1 cellular context compared by ENCODE assay signal in the genomic region with DNA sequence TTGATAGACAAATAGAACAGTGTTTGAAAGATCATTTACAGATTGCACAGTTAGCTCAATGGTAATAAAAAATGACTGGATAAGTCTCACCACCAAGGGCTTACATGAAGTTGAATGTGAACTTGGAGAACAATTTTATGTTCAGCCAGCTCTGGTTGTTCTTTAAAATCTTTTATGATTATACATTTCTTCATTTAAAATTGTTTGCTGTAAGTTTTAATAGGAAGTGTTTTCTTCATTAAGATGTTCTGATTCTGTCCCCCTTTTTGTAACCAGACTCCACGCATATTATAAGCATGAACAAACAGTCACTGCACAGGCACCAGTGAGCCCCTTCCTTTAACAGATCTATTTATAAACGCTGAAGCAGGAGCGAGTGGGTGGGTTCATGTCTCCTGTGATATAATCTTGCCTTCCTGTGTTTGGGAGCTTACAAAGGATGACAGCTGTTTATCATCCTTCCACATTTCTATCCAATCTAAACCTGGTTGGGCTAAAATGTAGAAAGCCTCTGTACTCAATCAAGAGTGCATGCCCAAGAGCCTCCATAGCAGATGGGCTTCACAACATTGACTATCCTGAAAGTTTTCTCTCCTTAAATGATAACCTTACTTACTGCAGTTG.
A peak's percentile ranks its signal among the peaks of the same experiment; 100 is the strongest.
TF ChIP-seq lines count a peak whose summit lies in the region.

No MANE protein-coding gene starts in this region.

TF ChIP-seq in K562, 482 proteins besides CTCF, POLR2A, EP300 and RAD21 (continued from another document):
- TF ChIP-seq, protein P1, sequence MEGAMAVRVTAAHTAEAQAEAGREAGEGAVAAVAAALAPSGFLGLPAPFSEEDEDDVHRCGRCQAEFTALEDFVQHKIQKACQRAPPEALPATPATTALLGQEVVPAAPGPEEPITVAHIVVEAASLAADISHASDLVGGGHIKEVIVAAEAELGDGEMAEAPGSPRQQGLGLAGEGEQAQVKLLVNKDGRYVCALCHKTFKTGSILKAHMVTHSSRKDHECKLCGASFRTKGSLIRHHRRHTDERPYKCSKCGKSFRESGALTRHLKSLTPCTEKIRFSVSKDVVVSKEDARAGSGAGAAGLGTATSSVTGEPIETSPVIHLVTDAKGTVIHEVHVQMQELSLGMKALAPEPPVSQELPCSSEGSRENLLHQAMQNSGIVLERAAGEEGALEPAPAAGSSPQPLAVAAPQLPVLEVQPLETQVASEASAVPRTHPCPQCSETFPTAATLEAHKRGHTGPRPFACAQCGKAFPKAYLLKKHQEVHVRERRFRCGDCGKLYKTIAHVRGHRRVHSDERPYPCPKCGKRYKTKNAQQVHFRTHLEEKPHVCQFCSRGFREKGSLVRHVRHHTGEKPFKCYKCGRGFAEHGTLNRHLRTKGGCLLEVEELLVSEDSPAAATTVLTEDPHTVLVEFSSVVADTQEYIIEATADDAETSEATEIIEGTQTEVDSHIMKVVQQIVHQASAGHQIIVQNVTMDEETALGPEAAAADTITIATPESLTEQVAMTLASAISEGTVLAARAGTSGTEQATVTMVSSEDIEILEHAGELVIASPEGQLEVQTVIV (CRISPR knock-in tag; IDR thresholded peaks at IDR 0.05; ENCODE audit: borderline replicate concordance): no peak
- TF ChIP-seq ZEB2 (IDR thresholded peaks at IDR 0.05) (peak; percentile 59; the same call in 1 of the 2 replicates), EGR1 (conservative IDR thresholded peaks at IDR 0.05) (peak; percentile 94), CBFA2T2 (conservative IDR thresholded peaks at IDR 0.05) (peak; percentile 66), L3MBTL2 (IDR thresholded peaks at IDR 0.05) (0 out of 2 replicates have a peak, but pooled peaks have one; percentile 9), GTF2E2 (tag; IDR thresholded peaks at IDR 0.05) (peak; percentile 57), ELF1 (tag; IDR thresholded peaks at IDR 0.05) (0 out of 2 replicates have a peak, but pooled peaks have one; percentile 5), HCFC1 (IDR thresholded peaks at IDR 0.05; ENCODE audit: low read depth, low read length) (no peak), JUND (IDR thresholded peaks at IDR 0.05; ENCODE audit: borderline replicate concordance, low read depth, low read length) (peak; percentile 66), JUND (tag; IDR thresholded peaks at IDR 0.05; ENCODE audit: borderline replicate concordance, low read depth, low read length) (no peak; the same call in 2 of the 3 replicates), ATF1 (CRISPR knock-in tag; IDR thresholded peaks at IDR 0.05) (no peak), ATF1 (tag; IDR thresholded peaks at IDR 0.05) (0 out of 2 replicates have a peak, but pooled peaks have one; percentile 26), ZBTB7A (IDR thresholded peaks at IDR 0.05; ENCODE audit: borderline replicate concordance, control insufficient read depth, low read depth, low read length) (peak; percentile 28; the same call in 1 of the 2 replicates), TBL1XR1 (IDR thresholded peaks at IDR 0.05; ENCODE audit: low read length in 2 of 2) (peak in 1 of 2 experiments; percentile 86; a peak in 2 of 4 replicates), DMBX1 (CRISPR knock-in tag; IDR thresholded peaks at IDR 0.05; ENCODE audit: borderline replicate concordance) (no peak), SMARCC2 (IDR thresholded peaks at IDR 0.05; ENCODE audit: low read depth) (no peak; the same call in 1 of the 2 replicates)
- TF ChIP-seq, protein P2, sequence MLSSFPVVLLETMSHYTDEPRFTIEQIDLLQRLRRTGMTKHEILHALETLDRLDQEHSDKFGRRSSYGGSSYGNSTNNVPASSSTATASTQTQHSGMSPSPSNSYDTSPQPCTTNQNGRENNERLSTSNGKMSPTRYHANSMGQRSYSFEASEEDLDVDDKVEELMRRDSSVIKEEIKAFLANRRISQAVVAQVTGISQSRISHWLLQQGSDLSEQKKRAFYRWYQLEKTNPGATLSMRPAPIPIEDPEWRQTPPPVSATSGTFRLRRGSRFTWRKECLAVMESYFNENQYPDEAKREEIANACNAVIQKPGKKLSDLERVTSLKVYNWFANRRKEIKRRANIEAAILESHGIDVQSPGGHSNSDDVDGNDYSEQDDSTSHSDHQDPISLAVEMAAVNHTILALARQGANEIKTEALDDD (IDR thresholded peaks at IDR 0.05): peak; percentile 62
- TF ChIP-seq, protein P3, sequence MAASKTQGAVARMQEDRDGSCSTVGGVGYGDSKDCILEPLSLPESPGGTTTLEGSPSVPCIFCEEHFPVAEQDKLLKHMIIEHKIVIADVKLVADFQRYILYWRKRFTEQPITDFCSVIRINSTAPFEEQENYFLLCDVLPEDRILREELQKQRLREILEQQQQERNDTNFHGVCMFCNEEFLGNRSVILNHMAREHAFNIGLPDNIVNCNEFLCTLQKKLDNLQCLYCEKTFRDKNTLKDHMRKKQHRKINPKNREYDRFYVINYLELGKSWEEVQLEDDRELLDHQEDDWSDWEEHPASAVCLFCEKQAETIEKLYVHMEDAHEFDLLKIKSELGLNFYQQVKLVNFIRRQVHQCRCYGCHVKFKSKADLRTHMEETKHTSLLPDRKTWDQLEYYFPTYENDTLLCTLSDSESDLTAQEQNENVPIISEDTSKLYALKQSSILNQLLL (CRISPR knock-in tag; IDR thresholded peaks at IDR 0.05; ENCODE audit: borderline replicate concordance): no peak
- TF ChIP-seq, protein P4, sequence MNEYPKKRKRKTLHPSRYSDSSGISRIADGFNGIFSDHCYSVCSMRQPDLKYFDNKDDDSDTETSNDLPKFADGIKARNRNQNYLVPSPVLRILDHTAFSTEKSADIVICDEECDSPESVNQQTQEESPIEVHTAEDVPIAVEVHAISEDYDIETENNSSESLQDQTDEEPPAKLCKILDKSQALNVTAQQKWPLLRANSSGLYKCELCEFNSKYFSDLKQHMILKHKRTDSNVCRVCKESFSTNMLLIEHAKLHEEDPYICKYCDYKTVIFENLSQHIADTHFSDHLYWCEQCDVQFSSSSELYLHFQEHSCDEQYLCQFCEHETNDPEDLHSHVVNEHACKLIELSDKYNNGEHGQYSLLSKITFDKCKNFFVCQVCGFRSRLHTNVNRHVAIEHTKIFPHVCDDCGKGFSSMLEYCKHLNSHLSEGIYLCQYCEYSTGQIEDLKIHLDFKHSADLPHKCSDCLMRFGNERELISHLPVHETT (CRISPR knock-in tag; conservative IDR thresholded peaks at IDR 0.05 in 1 of 2, IDR thresholded peaks at IDR 0.05 in 1 of 2): peak in 1 of 2 experiments; percentile 7; a peak in 1 of 4 replicates
- TF ChIP-seq, protein P5, sequence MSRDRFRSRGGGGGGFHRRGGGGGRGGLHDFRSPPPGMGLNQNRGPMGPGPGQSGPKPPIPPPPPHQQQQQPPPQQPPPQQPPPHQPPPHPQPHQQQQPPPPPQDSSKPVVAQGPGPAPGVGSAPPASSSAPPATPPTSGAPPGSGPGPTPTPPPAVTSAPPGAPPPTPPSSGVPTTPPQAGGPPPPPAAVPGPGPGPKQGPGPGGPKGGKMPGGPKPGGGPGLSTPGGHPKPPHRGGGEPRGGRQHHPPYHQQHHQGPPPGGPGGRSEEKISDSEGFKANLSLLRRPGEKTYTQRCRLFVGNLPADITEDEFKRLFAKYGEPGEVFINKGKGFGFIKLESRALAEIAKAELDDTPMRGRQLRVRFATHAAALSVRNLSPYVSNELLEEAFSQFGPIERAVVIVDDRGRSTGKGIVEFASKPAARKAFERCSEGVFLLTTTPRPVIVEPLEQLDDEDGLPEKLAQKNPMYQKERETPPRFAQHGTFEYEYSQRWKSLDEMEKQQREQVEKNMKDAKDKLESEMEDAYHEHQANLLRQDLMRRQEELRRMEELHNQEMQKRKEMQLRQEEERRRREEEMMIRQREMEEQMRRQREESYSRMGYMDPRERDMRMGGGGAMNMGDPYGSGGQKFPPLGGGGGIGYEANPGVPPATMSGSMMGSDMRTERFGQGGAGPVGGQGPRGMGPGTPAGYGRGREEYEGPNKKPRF (IDR thresholded peaks at IDR 0.05; ENCODE audit: low read depth, low read length): no peak
- TF ChIP-seq, protein P6, sequence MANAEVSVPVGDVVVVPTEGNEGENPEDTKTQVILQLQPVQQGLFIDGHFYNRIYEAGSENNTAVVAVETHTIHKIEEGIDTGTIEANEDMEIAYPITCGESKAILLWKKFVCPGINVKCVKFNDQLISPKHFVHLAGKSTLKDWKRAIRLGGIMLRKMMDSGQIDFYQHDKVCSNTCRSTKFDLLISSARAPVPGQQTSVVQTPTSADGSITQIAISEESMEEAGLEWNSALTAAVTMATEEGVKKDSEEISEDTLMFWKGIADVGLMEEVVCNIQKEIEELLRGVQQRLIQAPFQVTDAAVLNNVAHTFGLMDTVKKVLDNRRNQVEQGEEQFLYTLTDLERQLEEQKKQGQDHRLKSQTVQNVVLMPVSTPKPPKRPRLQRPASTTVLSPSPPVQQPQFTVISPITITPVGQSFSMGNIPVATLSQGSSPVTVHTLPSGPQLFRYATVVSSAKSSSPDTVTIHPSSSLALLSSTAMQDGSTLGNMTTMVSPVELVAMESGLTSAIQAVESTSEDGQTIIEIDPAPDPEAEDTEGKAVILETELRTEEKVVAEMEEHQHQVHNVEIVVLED (CRISPR knock-in tag; IDR thresholded peaks at IDR 0.05): no peak
